2 cellular contexts compared by ENCODE assay signal in the genomic region with DNA sequence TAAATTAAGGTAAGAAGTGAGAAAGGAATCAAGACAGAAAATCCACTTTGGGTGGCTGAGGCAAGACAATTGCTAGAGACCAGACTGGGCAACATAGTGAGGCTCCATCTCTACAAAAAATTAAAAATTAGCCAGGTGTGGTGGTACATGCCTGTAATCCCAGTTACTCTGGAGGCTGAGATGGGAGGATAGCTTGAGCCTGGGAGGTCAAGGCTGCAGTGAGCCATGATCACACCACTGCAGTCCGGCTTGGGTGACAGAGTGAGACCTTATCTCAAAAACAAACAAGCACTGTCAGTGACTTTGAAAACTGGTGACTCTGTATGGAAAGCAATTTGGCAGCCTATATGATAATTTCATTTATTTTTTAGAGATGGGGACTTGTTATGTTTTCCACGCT.
A peak's percentile ranks its signal among the peaks of the same experiment; 100 is the strongest.
TF ChIP-seq lines count a peak whose summit lies in the region.

No MANE protein-coding gene starts in this region.

TF ChIP-seq in HepG2, 621 proteins besides CTCF, POLR2A, EP300 and RAD21 (continued from another document and continues in another):
- TF ChIP-seq, protein P1, sequence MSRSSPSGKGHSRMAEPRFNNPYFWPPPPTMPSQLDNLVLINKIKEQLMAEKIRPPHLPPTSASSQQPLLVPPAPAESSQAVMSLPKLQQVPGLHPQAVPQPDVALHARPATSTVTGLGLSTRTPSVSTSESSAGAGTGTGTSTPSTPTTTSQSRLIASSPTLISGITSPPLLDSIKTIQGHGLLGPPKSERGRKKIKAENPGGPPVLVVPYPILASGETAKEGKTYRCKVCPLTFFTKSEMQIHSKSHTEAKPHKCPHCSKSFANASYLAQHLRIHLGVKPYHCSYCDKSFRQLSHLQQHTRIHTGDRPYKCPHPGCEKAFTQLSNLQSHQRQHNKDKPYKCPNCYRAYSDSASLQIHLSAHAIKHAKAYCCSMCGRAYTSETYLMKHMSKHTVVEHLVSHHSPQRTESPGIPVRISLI (CRISPR knock-in tag; IDR thresholded peaks at IDR 0.05; ENCODE audit: borderline replicate concordance), result no peak
- no peak for TF ChIP-seq SIX4 (CRISPR knock-in tag; IDR thresholded peaks at IDR 0.05)
- TF ChIP-seq HOXA3 (CRISPR knock-in tag; IDR thresholded peaks at IDR 0.05), result peak; percentile 14; the same call in 1 of the 2 replicates
- TF ChIP-seq ZNF644 (CRISPR knock-in tag; IDR thresholded peaks at IDR 0.05; ENCODE audit: low read depth), result no peak
- TF ChIP-seq ZFP62 (CRISPR knock-in tag; IDR thresholded peaks at IDR 0.05), result no peak
- no peak for TF ChIP-seq EZH2 (conservative IDR thresholded peaks at IDR 0.05; ENCODE audit: low read depth, low read length)
- no peak for TF ChIP-seq NFIC (IDR thresholded peaks at IDR 0.05; ENCODE audit: low read length)
- TF ChIP-seq ZZZ3 (CRISPR knock-in tag; IDR thresholded peaks at IDR 0.05; ENCODE audit: borderline replicate concordance), result no peak
- no peak for TF ChIP-seq TAF1 (CRISPR knock-in tag; IDR thresholded peaks at IDR 0.05)
- TF ChIP-seq, protein P2, sequence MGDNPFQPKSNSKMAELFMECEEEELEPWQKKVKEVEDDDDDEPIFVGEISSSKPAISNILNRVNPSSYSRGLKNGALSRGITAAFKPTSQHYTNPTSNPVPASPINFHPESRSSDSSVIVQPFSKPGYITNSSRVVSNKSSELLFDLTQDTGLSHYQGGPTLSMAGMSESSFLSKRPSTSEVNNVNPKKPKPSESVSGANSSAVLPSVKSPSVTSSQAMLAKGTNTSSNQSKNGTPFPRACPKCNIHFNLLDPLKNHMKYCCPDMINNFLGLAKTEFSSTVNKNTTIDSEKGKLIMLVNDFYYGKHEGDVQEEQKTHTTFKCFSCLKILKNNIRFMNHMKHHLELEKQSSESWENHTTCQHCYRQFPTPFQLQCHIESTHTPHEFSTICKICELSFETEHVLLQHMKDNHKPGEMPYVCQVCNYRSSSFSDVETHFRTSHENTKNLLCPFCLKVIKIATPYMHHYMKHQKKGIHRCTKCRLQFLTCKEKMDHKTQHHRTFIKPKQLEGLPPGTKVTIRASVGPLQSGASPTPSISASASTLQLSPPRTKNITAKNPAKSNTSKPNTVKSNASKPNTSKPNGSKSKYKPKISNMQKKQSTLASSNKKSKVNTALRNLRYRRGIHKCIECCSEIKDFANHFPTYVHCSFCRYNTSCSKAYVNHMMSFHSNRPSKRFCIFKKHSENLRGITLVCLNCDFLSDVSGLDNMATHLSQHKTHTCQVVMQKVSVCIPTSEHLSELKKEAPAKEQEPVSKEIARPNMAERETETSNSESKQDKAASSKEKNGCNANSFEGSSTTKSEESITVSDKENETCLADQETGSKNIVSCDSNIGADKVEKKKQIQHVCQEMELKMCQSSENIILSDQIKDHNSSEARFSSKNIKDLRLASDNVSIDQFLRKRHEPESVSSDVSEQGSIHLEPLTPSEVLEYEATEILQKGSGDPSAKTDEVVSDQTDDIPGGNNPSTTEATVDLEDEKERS (CRISPR knock-in tag; IDR thresholded peaks at IDR 0.05), result peak; percentile 86
- no peak for TF ChIP-seq PPARG (CRISPR knock-in tag; conservative IDR thresholded peaks at IDR 0.05)
- TF ChIP-seq GZF1 (CRISPR knock-in tag; IDR thresholded peaks at IDR 0.05), result no peak
- no peak for TF ChIP-seq PCBP2 (optimal IDR thresholded peaks at IDR 0.05; ENCODE audit: low read depth, low read length, poor library complexity, severe bottlenecking)
- TF ChIP-seq, protein P3, sequence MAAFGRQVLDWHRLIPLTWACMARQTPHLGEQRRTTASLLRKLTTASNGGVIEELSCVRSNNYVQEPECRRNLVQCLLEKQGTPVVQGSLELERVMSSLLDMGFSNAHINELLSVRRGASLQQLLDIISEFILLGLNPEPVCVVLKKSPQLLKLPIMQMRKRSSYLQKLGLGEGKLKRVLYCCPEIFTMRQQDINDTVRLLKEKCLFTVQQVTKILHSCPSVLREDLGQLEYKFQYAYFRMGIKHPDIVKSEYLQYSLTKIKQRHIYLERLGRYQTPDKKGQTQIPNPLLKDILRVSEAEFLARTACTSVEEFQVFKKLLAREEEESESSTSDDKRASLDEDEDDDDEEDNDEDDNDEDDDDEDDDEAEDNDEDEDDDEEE (CRISPR knock-in tag; IDR thresholded peaks at IDR 0.05), result no peak
- peak; percentile 97 for TF ChIP-seq ZMYM3 (CRISPR knock-in tag; IDR thresholded peaks at IDR 0.05)
- TF ChIP-seq SIN3A (IDR thresholded peaks at IDR 0.05; ENCODE audit: borderline replicate concordance, low read depth, low read length), result no peak
- TF ChIP-seq, protein P4, sequence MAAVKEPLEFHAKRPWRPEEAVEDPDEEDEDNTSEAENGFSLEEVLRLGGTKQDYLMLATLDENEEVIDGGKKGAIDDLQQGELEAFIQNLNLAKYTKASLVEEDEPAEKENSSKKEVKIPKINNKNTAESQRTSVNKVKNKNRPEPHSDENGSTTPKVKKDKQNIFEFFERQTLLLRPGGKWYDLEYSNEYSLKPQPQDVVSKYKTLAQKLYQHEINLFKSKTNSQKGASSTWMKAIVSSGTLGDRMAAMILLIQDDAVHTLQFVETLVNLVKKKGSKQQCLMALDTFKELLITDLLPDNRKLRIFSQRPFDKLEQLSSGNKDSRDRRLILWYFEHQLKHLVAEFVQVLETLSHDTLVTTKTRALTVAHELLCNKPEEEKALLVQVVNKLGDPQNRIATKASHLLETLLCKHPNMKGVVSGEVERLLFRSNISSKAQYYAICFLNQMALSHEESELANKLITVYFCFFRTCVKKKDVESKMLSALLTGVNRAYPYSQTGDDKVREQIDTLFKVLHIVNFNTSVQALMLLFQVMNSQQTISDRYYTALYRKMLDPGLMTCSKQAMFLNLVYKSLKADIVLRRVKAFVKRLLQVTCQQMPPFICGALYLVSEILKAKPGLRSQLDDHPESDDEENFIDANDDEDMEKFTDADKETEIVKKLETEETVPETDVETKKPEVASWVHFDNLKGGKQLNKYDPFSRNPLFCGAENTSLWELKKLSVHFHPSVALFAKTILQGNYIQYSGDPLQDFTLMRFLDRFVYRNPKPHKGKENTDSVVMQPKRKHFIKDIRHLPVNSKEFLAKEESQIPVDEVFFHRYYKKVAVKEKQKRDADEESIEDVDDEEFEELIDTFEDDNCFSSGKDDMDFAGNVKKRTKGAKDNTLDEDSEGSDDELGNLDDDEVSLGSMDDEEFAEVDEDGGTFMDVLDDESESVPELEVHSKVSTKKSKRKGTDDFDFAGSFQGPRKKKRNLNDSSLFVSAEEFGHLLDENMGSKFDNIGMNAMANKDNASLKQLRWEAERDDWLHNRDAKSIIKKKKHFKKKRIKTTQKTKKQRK (IDR thresholded peaks at IDR 0.05; ENCODE audit: low read length), result no peak
- no peak for TF ChIP-seq ZFP90 (CRISPR knock-in tag; IDR thresholded peaks at IDR 0.05; ENCODE audit: borderline replicate concordance)

TF ChIP-seq in K562, 482 proteins besides CTCF, POLR2A, EP300 and RAD21 (continued from another document and continues in another):
- TF ChIP-seq, protein P5, sequence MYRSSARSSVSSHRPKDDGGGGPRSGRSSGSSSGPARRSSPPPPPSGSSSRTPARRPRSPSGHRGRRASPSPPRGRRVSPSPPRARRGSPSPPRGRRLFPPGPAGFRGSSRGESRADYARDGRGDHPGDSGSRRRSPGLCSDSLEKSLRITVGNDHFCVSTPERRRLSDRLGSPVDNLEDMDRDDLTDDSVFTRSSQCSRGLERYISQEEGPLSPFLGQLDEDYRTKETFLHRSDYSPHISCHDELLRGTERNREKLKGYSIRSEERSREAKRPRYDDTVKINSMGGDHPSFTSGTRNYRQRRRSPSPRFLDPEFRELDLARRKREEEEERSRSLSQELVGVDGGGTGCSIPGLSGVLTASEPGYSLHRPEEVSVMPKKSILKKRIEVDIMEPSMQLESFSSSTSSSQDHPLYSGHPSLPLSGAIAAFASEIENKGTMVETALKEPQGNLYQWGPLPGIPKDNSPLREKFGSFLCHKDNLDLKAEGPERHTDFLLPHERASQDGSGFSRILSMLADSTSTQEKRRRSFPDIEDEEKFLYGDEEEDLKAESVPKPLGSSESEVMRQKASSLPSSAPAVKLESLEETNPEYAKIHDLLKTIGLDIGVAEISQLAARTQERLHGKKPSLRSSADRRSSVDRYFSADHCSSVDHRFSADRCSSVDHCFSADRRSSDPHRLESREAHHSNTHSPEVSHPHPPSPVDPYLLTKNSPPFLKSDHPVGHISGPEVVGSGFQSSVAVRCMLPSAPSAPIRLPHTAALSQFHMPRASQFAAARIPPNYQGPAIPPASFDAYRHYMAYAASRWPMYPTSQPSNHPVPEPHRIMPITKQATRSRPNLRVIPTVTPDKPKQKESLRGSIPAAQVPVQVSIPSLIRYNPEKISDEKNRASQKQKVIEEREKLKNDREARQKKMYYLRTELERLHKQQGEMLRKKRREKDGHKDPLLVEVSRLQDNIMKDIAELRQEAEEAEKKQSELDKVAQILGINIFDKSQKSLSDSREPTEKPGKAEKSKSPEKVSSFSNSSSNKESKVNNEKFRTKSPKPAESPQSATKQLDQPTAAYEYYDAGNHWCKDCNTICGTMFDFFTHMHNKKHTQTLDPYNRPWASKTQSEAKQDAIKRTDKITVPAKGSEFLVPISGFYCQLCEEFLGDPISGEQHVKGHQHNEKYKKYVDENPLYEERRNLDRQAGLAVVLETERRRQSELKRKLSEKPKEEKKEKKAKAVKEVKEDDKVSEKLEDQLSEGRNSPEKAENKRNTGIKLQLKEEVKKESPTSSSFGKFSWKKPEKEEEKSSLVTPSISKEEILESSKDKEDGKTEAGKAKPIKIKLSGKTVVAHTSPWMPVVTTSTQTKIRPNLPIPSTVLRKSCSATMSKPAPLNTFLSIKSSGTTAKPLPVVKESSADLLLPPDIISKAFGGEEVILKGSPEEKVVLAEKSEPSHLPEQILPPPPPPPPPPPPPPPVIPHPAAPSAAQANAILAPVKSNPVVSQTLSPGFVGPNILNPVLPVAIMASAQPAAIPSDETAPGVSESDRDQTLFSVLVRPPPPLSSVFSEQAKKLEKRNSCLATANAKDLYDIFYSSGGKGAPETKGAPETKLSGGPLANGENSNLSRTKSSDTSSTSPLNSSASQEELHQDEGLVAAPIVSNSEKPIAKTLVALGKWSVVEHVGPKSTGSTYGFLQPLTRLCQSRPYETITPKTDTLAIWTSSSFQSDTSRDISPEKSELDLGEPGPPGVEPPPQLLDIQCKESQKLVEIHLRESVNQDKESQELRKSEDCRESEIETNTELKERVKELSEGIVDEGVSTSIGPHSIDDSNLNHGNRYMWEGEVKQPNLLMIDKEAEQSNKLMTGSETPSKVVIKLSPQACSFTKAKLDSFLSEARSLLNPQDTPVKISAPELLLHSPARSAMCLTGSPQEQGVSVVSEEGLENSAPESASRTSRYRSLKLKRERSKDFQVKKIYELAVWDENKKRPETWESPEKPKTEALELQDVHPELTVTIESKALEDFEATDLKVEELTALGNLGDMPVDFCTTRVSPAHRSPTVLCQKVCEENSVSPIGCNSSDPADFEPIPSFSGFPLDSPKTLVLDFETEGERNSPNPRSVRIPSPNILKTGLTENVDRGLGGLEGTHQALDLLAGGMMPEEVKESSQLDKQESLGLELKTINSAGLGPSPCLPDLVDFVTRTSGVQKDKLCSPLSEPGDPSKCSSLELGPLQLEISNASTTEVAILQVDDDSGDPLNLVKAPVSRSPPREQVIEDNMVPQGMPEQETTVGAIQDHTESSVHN (IDR thresholded peaks at IDR 0.05; ENCODE audit: borderline replicate concordance in 1 of 2, low read depth in 1 of 2), result no peak
- TF ChIP-seq RCOR1 (IDR thresholded peaks at IDR 0.05; ENCODE audit: borderline replicate concordance in 1 of 2, low read depth in 2 of 2, low read length in 2 of 2), result peak in 1 of 2 experiments; percentile 87; a peak in 2 of 4 replicates
- no peak for TF ChIP-seq STAT5B (CRISPR knock-in tag; IDR thresholded peaks at IDR 0.05)
- 0 out of 2 replicates have a peak, but pooled peaks have one; percentile 20 for TF ChIP-seq HDGF (IDR thresholded peaks at IDR 0.05)
- peak; percentile 64 for TF ChIP-seq SMARCA4 (IDR thresholded peaks at IDR 0.05)
- TF ChIP-seq NFE2 (IDR thresholded peaks at IDR 0.05; ENCODE audit: low read depth), result peak; percentile 43; the same call in 1 of the 2 replicates
- TF ChIP-seq SOX6 (IDR thresholded peaks at IDR 0.05), result peak; percentile 58
- TF ChIP-seq HIVEP1 (CRISPR knock-in tag; IDR thresholded peaks at IDR 0.05), result no peak
- TF ChIP-seq C11orf30 (IDR thresholded peaks at IDR 0.05; ENCODE audit: low read depth), result peak; percentile 27
- peak; percentile 29; the same call in 1 of the 2 replicates for TF ChIP-seq NFIC (IDR thresholded peaks at IDR 0.05)
- TF ChIP-seq ZNF79 (CRISPR knock-in tag; IDR thresholded peaks at IDR 0.05; ENCODE audit: low read depth), result no peak
- peak; percentile 65; the same call in 1 of the 2 replicates for TF ChIP-seq SMARCE1 (IDR thresholded peaks at IDR 0.05)
- peak in 1 of 2 experiments; percentile 31 for TF ChIP-seq NCOA2 (IDR thresholded peaks at IDR 0.05; ENCODE audit: partially characterized antibody in 2 of 2)
- TF ChIP-seq, protein P6, sequence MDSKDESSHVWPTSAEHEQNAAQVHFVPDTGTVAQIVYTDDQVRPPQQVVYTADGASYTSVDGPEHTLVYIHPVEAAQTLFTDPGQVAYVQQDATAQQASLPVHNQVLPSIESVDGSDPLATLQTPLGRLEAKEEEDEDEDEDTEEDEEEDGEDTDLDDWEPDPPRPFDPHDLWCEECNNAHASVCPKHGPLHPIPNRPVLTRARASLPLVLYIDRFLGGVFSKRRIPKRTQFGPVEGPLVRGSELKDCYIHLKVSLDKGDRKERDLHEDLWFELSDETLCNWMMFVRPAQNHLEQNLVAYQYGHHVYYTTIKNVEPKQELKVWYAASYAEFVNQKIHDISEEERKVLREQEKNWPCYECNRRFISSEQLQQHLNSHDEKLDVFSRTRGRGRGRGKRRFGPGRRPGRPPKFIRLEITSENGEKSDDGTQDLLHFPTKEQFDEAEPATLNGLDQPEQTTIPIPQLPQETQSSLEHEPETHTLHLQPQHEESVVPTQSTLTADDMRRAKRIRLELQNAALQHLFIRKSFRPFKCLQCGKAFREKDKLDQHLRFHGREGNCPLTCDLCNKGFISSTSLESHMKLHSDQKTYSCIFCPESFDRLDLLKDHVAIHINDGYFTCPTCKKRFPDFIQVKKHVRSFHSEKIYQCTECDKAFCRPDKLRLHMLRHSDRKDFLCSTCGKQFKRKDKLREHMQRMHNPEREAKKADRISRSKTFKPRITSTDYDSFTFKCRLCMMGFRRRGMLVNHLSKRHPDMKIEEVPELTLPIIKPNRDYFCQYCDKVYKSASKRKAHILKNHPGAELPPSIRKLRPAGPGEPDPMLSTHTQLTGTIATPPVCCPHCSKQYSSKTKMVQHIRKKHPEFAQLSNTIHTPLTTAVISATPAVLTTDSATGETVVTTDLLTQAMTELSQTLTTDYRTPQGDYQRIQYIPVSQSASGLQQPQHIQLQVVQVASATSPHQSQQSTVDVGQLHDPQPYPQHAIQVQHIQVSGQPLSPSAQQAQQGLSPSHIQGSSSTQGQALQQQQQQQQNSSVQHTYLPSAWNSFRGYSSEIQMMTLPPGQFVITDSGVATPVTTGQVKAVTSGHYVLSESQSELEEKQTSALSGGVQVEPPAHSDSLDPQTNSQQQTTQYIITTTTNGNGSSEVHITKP (IDR thresholded peaks at IDR 0.05; ENCODE audit: partially characterized antibody), result no peak
- TF ChIP-seq TRIM24 (IDR thresholded peaks at IDR 0.05), result peak in 1 of 2 experiments; percentile 40; a peak in 2 of 4 replicates
- TF ChIP-seq TAF7 (tag; IDR thresholded peaks at IDR 0.05), result no peak
- 0 out of 2 replicates have a peak, but pooled peaks have one; percentile 30 for TF ChIP-seq MTA1 (IDR thresholded peaks at IDR 0.05; ENCODE audit: borderline replicate concordance)
- no peak for TF ChIP-seq TOE1 (IDR thresholded peaks at IDR 0.05; ENCODE audit: borderline replicate concordance)
- TF ChIP-seq TOE1 (CRISPR knock-in tag; IDR thresholded peaks at IDR 0.05; ENCODE audit: borderline replicate concordance, low read depth), result no peak
- TF ChIP-seq FOXA3 (CRISPR knock-in tag; conservative IDR thresholded peaks at IDR 0.05 in 1 of 2, IDR thresholded peaks at IDR 0.05 in 1 of 2), result peak; percentile 91
- no peak for TF ChIP-seq ZSCAN29 (IDR thresholded peaks at IDR 0.05)
